ENCODE assay signal across 25 cellular contexts in the genomic region with DNA sequence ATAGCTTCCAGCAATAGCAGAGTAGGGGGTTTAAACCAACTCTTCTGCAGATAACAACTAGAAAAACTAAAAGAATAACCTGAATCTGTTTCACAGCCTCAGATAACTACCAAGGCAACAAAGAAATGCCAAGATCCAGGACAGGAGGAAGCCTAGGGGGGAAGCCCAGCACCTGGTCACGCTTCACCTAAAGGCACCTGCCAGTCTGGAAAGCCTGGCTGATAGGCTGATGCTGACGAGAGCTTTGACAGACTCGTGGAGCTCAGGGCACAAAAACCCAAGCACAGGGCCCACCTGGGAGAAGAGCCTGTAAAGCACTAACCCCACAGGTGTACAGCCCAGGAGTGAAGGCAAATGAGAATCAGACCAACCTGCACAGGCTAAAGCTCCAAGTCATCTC.
"Had no signal": no experiment of that assay in that cellular context is flagged by ENCODE, and none has a peak within 500 bp of the region (broad histone marks: within the 10 kb centered on the region; RNA-seq: fewer than 3 reads in every experiment).

No MANE protein-coding gene starts in this region.

- H3K4me3 Mint-ChIP-seq: activated CD4-positive, alpha-beta T cell treated with anti-CD3 and anti-CD28 coated beads, Interleukin-2, amount 10 ng/mL, durations not matched to agents 7 days and 5 days; activated CD8-positive, alpha-beta memory T cell treated with anti-CD3 and anti-CD28 coated beads, Interleukin-2, amount 10 ng/mL, durations not matched to agents 7 days and 5 days; activated CD8-positive, alpha-beta T cell treated with anti-CD3 and anti-CD28 coated beads for 36 hours; activated naive CD8-positive, alpha-beta T cell treated with anti-CD3 and anti-CD28 coated beads, Interleukin-2, amount 50 U/mL, for 24 hours; naive B cell; stimulated activated memory B cell treated with anti-CD40 and anti-IgM and Interleukin-4, amounts not matched to agents 10 μg/mL and 1 μg/mL and 100 μg/mL, for 72 hours had no signal

- H3K9me3 ChIP-seq: left lung, suprapubic skin, transverse colon, vagina had no signal

- H3K4me1 ChIP-seq: left lung, suprapubic skin, transverse colon, vagina had no signal

- H3K27me3 Mint-ChIP-seq: activated CD4-positive, alpha-beta T cell treated with anti-CD3 and anti-CD28 coated beads, Interleukin-2, amount 10 ng/mL, durations not matched to agents 7 days and 5 days; activated CD8-positive, alpha-beta memory T cell treated with anti-CD3 and anti-CD28 coated beads, Interleukin-2, amount 10 ng/mL, durations not matched to agents 7 days and 5 days; activated CD8-positive, alpha-beta T cell treated with anti-CD3 and anti-CD28 coated beads for 36 hours; activated naive CD8-positive, alpha-beta T cell treated with anti-CD3 and anti-CD28 coated beads, Interleukin-2, amount 50 U/mL, for 24 hours; naive B cell; stimulated activated memory B cell treated with anti-CD40 and anti-IgM and Interleukin-4, amounts not matched to agents 10 μg/mL and 1 μg/mL and 100 μg/mL, for 72 hours had no signal

- DNase-seq: activated CD4-positive, alpha-beta T cell treated with anti-CD3 and anti-CD28 coated beads, Interleukin-2, amount 10 ng/mL, durations not matched to agents 7 days and 5 days; activated CD4-positive, CD25-positive, alpha-beta regulatory T cell treated with anti-CD3 and anti-CD28 coated beads, Interleukin-2, amount 50 U/mL, for 72 hours; activated CD8-positive, alpha-beta memory T cell treated with anti-CD3 and anti-CD28 coated beads, Interleukin-2, amount 10 ng/mL, durations not matched to agents 7 days and 5 days; activated CD8-positive, alpha-beta T cell treated with anti-CD3 and anti-CD28 coated beads for 36 hours; activated gamma-delta T cell; activated naive CD4-positive, alpha-beta T cell treated with anti-CD3 and anti-CD28 coated beads, Interleukin-2, amount 50 U/mL, for 16 hours; activated naive CD8-positive, alpha-beta T cell treated with anti-CD3 and anti-CD28 coated beads, Interleukin-2, amount 50 U/mL, for 24 hours; activated T-cell treated with anti-CD3 and anti-CD28 coated beads for 4 hours; cerebellar nuclear complex; foreskin fibroblast; left lung; naive B cell; occipital lobe; small intestine; stimulated activated CD4-positive, alpha-beta T cell treated with anti-CD3 and anti-CD28 coated beads, Interleukin-2, amount 100 ng/mL, for 24 hours; stomach; transverse colon; WERI-Rb-1 had no signal

- H3K27ac Mint-ChIP-seq: activated CD4-positive, alpha-beta T cell treated with anti-CD3 and anti-CD28 coated beads, Interleukin-2, amount 10 ng/mL, durations not matched to agents 7 days and 5 days; activated CD8-positive, alpha-beta memory T cell treated with anti-CD3 and anti-CD28 coated beads, Interleukin-2, amount 10 ng/mL, durations not matched to agents 7 days and 5 days; activated CD8-positive, alpha-beta T cell treated with anti-CD3 and anti-CD28 coated beads for 36 hours; activated naive CD8-positive, alpha-beta T cell treated with anti-CD3 and anti-CD28 coated beads, Interleukin-2, amount 50 U/mL, for 24 hours; naive B cell; stimulated activated memory B cell treated with anti-CD40 and anti-IgM and Interleukin-4, amounts not matched to agents 10 μg/mL and 1 μg/mL and 100 μg/mL, for 72 hours had no signal

- H3K4me3 ChIP-seq: coronary artery, left lung, lung, stomach, suprapubic skin, transverse colon, vagina had no signal

- H3K27ac ChIP-seq: coronary artery, epithelial cell of prostate, left lung, stomach, suprapubic skin, transverse colon, vagina had no signal

- H3K27me3 ChIP-seq: left lung, stomach, suprapubic skin, transverse colon, vagina had no signal

- H3K36me3 ChIP-seq: transverse colon had no signal

- ATAC-seq: activated CD8-positive, alpha-beta memory T cell treated with anti-CD3 and anti-CD28 coated beads, Interleukin-2, amount 10 ng/mL, durations not matched to agents 7 days and 5 days; activated CD8-positive, alpha-beta T cell treated with anti-CD3 and anti-CD28 coated beads for 36 hours; activated naive CD8-positive, alpha-beta T cell treated with anti-CD3 and anti-CD28 coated beads, Interleukin-2, amount 50 U/mL, for 24 hours; left lung; sciatic nerve; stimulated activated memory B cell treated with anti-CD40 and anti-IgM and Interleukin-4, amounts not matched to agents 10 μg/mL and 1 μg/mL and 100 μg/mL, for 72 hours had no signal
